11 cellular contexts compared by ENCODE assay signal in the genomic region with DNA sequence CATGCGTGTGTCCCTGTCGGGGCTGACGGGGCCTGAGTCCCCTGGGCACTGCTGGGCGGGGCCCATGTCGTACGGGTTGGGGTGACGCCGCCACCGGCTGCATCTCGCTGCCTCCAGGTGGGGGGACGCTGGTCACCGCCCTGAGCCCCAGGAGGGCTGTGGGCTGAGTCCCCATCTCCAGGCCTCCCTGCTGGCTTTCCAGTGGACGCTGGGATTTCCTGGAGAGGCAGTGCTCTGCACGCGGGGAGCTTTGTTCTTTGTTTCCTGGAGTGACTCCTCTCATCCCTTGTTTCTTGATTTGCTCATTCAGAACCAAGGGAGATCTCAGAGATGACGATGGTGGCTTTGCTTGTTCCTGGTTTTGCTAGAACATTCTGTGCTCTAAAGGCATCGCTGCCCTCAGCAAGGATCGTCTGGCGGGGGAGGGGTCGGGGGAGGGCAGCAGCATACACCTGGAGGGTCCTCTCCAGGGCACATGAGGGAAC. TPM values are rescaled to one million over a fixed set of nuclear protein-coding genes. Genes with fewer than 3 reads are reported as not detected.
A peak's percentile ranks its signal among the peaks of the same experiment; 100 is the strongest.
DNase-seq lines count a peak whose midpoint lies in the region; ATAC-seq and TF ChIP-seq lines count a peak whose summit lies in the region.
"Had no signal": no experiment of that assay in that cellular context is flagged by ENCODE, and none has a peak within 500 bp of the region (broad histone marks: within the 10 kb centered on the region; RNA-seq: fewer than 3 reads in every experiment).

No MANE protein-coding gene starts in this region.

- no peaks in the 10 kb centered on the region for H3K9me3 ChIP-seq in ES-I3 (ENCODE audit: control insufficient read depth, insufficient read depth, low read length)
- no peaks in the 10 kb centered on the region for H3K9me3 ChIP-seq in gastroesophageal sphincter
- no peaks in the 10 kb centered on the region for H3K9me3 ChIP-seq in gastrocnemius medialis

- DNase-seq in SK-MEL-5 (ENCODE audit: low read depth, low spot score) (peak; percentile 4), gastrocnemius medialis (no peak), NCI-H524 treated with DMSO at 0.1 percent for 48 hours (lab: John Stamatoyannopoulos, UW) (no peak), NCI-H187 (lab: John Stamatoyannopoulos, UW) (no peak), foreskin fibroblast (no peak)
- DNase-seq: activated T-cell treated with anti-CD3 and anti-CD28 coated beads, Interleukin-2, amount 50 U/mL, for 1 hour; DND-41; NCI-H226 had no signal

- intact Hi-C loops in gastrocnemius medialis (cut with DNase I; ENCODE audit: low total_unique reads) = no loop called here

- H3K36me3 ChIP-seq in ES-I3 (ENCODE audit: insufficient read depth, low read length) (no peaks in the 10 kb centered on the region), gastroesophageal sphincter (no peaks in the 10 kb centered on the region), gastrocnemius medialis (no peaks in the 10 kb centered on the region)

- H3K27ac ChIP-seq in gastroesophageal sphincter = peak overlapping the region in 3 of 4 donors; percentile 88 to 94 (median 88)
- peak overlapping the region; percentile 47 to 88 (median 74) for H3K27ac ChIP-seq in gastrocnemius medialis

- in situ Hi-C loops in SK-MEL-5 (cut with HindIII; ENCODE audit: low pct_unique_long_range_greater_than_20kb, low sequenced_read_pairs) = no loop called here
- in situ Hi-C loops in gastrocnemius medialis (cut with MboI; ENCODE audit: low sequenced_read_pairs in 4 of 4) = no loop called here

- H3K4me3 ChIP-seq in gastroesophageal sphincter (no peak overlapping the region), gastrocnemius medialis (no peak overlapping the region), foreskin fibroblast (ENCODE audit: low read depth in 1 of 2, low read length in 2 of 2) (no peak overlapping the region)

- 83% methylated on average over 8 to 12 of the region's 20 CpGs for WGBS in gastroesophageal sphincter (ENCODE audit: low coverage in 1 of 2), 2 donors

- TF ChIP-seq POLR2A in gastroesophageal sphincter (IDR thresholded peaks at IDR 0.05) = no peak
- TF ChIP-seq POLR2A in gastrocnemius medialis (IDR thresholded peaks at IDR 0.05) = peak in 1 of 2 donors; percentile 8

- H3K9ac ChIP-seq in ES-I3 (ENCODE audit: low read depth, low read length) = peak overlapping the region; percentile 11; the same call in 1 of the 2 replicates

- TF ChIP-seq CTCF in gastroesophageal sphincter (IDR thresholded peaks at IDR 0.05) = no peak
- TF ChIP-seq CTCF in gastrocnemius medialis (IDR thresholded peaks at IDR 0.05 in 4 of 5, conservative IDR thresholded peaks at IDR 0.05 in 1 of 5) = no peak
- no peak for TF ChIP-seq CTCF in foreskin fibroblast (IDR thresholded peaks at IDR 0.05; ENCODE audit: low read depth, low read length)

- TF ChIP-seq EP300 in gastroesophageal sphincter (IDR thresholded peaks at IDR 0.05) = no peak

- H3K4me1 ChIP-seq in ES-I3 (ENCODE audit: insufficient read depth, low read length) (peaks cover 32% of the 10 kb centered on the region; the same call in 1 of the 2 replicates), gastroesophageal sphincter (peaks cover 5 to 98% (median 63%) of the 10 kb centered on the region in 3 donors), gastrocnemius medialis (peaks cover 49 to 61% of the 10 kb centered on the region in 2 donors)

- H3K27me3 ChIP-seq in gastroesophageal sphincter = no peaks in the 10 kb centered on the region
- no peaks in the 10 kb centered on the region for H3K27me3 ChIP-seq in gastrocnemius medialis

- no peak for ATAC-seq in gastroesophageal sphincter
- no peak for ATAC-seq in gastrocnemius medialis
- ATAC-seq in GM21529 (IDR thresholded peaks at IDR 0.05; ENCODE audit: unreplicated experiment) = no peak

RNA-seq across cellular contexts. Expression of a gene that starts 21.0 kb away (rescaled TPM):
- 6.4 and 7.6 TPM in 2 replicates for total RNA-seq in SK-MEL-5 (2014; rRNA removed; shearing (Covaris generic))
- 6.9 and 9.7 TPM in 2 replicates for polyA plus RNA-seq in SK-MEL-5 (2015; cell fraction: cytosol; rRNA removed)
- 1.8 and 2.3 TPM in 2 replicates for polyA plus RNA-seq in SK-MEL-5 (2015; cell fraction: nucleus; rRNA removed)
- total RNA-seq in gastroesophageal sphincter (10 to 100 TPM; 11.3 to 17.1 (median 14.8) TPM), gastrocnemius medialis (10 to 100 TPM; 22.7 to 30.9 (median 24.4) TPM)
